Comparison of ENCODE assay signal across 24 cellular contexts in the genomic region with DNA sequence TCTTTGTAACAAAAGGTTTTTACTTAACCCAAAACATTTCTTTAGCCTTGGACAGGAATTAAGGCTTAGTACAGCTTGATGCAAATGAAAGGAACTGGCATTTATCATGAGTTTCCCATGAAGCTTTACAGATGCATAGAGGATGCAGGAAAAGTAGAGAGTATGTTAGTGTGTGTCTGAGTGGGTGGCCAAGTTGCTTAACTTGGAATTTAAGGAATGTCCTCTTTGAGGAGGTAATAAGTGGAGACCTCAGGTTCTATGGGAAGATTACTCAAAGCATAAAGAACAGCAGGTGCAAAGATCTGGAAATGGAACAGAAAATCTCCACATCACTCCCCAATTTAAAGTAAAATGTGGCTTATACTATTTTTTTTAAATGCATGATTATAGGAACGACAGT.
DNase-seq lines count a peak whose midpoint lies in the region; ATAC-seq, FAIRE-seq and TF ChIP-seq lines count a peak whose summit lies in the region.
"Had no signal": no experiment of that assay in that cellular context is flagged by ENCODE, and none has a peak within 500 bp of the region (broad histone marks: within the 10 kb centered on the region; RNA-seq: fewer than 3 reads in every experiment).

No MANE protein-coding gene starts in this region.

- H3K36me3 ChIP-seq in GM23338 (ENCODE audit: insufficient read depth) (no peaks in the 10 kb centered on the region), H1 (ENCODE audit: control insufficient read depth in 2 of 4, insufficient read depth in 4 of 4, low read length in 3 of 4) (no peaks in the 10 kb centered on the region), mesendoderm (ENCODE audit: control insufficient read depth, insufficient read depth, low read length) (no peaks in the 10 kb centered on the region)
- H3K36me3 ChIP-seq: BE2C; BLaER1 treated with 17β-estradiol and CSF1 and Interleukin-3, amounts not matched to agents 10 nM and 100 nM had no signal

- H2BK20ac ChIP-seq in H1 (ENCODE audit: low read length) = no peak overlapping the region

- H3K56ac ChIP-seq in H1 (replicated peaks; ENCODE audit: insufficient read length, low read depth, low read length) = no peak overlapping the region
- no peak overlapping the region for H3K56ac ChIP-seq in mesendoderm (ENCODE audit: low read length)

- H2AK5ac ChIP-seq in H1 (ENCODE audit: low read depth, low read length) (no peak overlapping the region), mesendoderm (ENCODE audit: low read length) (no peak overlapping the region)

- H3K79me1 ChIP-seq in H1 (ENCODE audit: low read depth, low read length) (no peaks in the 10 kb centered on the region), mesendoderm (ENCODE audit: low read length) (no peaks in the 10 kb centered on the region)

- H3K18ac ChIP-seq in H1 (ENCODE audit: extremely low read depth, low read length) (no peak overlapping the region), mesendoderm (ENCODE audit: low read length) (no peak overlapping the region)

- no peak overlapping the region for H3K4ac ChIP-seq in H1 (replicated peaks; ENCODE audit: insufficient read length, low read depth, low read length)
- H3K4ac ChIP-seq in mesendoderm (ENCODE audit: low read depth, low read length) = no peak overlapping the region

- no peaks in the 10 kb centered on the region for H3K9me2 ChIP-seq in GM23338 (ENCODE audit: insufficient read depth)

- H3K27ac Mint-ChIP-seq in GM23338 = no peak overlapping the region
- H3K27ac Mint-ChIP-seq: CD14-positive monocyte; CD4-positive, alpha-beta T cell; CD8-positive, alpha-beta memory T cell had no signal

- CTCF ChIA-PET in H1 (lab: Charles Lee; ENCODE audit: partially characterized antibody) = interaction anchor here (2.1 kb wide), 1 partner anchor 21 kb away, joined by 6 read pairs; no protein-coding TSS in a partner anchor

- no peaks in the 10 kb centered on the region for H3K9me3 Mint-ChIP-seq in GM23338

- H4K5ac ChIP-seq in H1 (ENCODE audit: insufficient read length, low read depth, low read length) (no peak overlapping the region), mesendoderm (ENCODE audit: low read length) (no peak overlapping the region)

- H3K23ac ChIP-seq in H1 (ENCODE audit: insufficient read length) (no peak overlapping the region), mesendoderm (ENCODE audit: low read length) (no peak overlapping the region)

- TF ChIP-seq CTCF in GM23338 (conservative IDR thresholded peaks at IDR 0.05; ENCODE audit: low read depth in 2 of 2) = no peak
- no peak for TF ChIP-seq CTCF in H1 (IDR thresholded peaks at IDR 0.05; ENCODE audit: control extremely low read depth in 1 of 3, insufficient read depth in 1 of 3, low read depth in 1 of 3, low read length in 3 of 3)

- no peak overlapping the region for H4K8ac ChIP-seq in H1 (ENCODE audit: extremely low read depth, insufficient read depth, low read length)
- H4K8ac ChIP-seq in mesendoderm (ENCODE audit: low read depth, low read length) = no peak overlapping the region

- TF ChIP-seq EP300 in H1 (IDR thresholded peaks at IDR 0.05; ENCODE audit: borderline replicate concordance in 1 of 2, low read depth in 2 of 2, low read length in 2 of 2) = no peak

- 100% methylated on average over 1 of the region's 1 CpG; no CpG with 5 or more reads in 1 of the 2 experiments for WGBS in H1 (ENCODE audit: extremely low coverage in 1 of 2, insufficient coverage in 1 of 2, insufficient read length in 1 of 2, insufficient replicate concordance in 2 of 2, low coverage in 1 of 2, low lambda C conversion rate in 2 of 2, missing lambda C conversion rate in 1 of 2), 2 experiments
- WGBS in mesendoderm (ENCODE audit: extremely low coverage, insufficient coverage, low lambda C conversion rate) = no CpG with 5 or more reads among the region's 1 CpG

- H3K27me3 ChIP-seq in GM23338 (ENCODE audit: insufficient read depth) (no peaks in the 10 kb centered on the region), H1 (replicated peaks in 1 of 4; ENCODE audit: control insufficient read depth in 3 of 4, extremely low read depth in 1 of 4, insufficient read depth in 3 of 4, low read length in 3 of 4) (no peaks in the 10 kb centered on the region), mesendoderm (ENCODE audit: insufficient read depth, low read length, poor library complexity) (no peaks in the 10 kb centered on the region)
- H3K27me3 ChIP-seq: BE2C; BLaER1 treated with 17β-estradiol and CSF1 and Interleukin-3, amounts not matched to agents 10 nM and 100 nM had no signal

- H3K9me3 ChIP-seq in H1 (ENCODE audit: insufficient read depth in 2 of 2, low read depth in 1 of 2, low read length in 1 of 2) = no peaks in the 10 kb centered on the region
- H3K9me3 ChIP-seq: BE2C; BLaER1 treated with 17β-estradiol and CSF1 and Interleukin-3, amounts not matched to agents 10 nM and 100 nM had no signal

- no peaks in the 10 kb centered on the region for H3K36me3 Mint-ChIP-seq in GM23338 (ENCODE audit: low read depth)
- H3K36me3 Mint-ChIP-seq: CD14-positive monocyte; CD8-positive, alpha-beta memory T cell had no signal

- peaks cover 11% of the 10 kb centered on the region; the same call in 2 of the 3 replicates for H3K4me1 Mint-ChIP-seq in GM23338
- H3K4me1 Mint-ChIP-seq: CD14-positive monocyte; CD8-positive, alpha-beta memory T cell had no signal

- H3K79me2 ChIP-seq in GM23338 (replicated peaks; ENCODE audit: insufficient read depth) (no peaks in the 10 kb centered on the region), H1 (ENCODE audit: control insufficient read depth in 1 of 2, insufficient read depth in 2 of 2, low read length in 2 of 2) (no peaks in the 10 kb centered on the region), mesendoderm (ENCODE audit: control insufficient read depth, insufficient read depth, low read length) (no peaks in the 10 kb centered on the region)

- H3F3A ChIP-seq in GM23338 (replicated peaks; ENCODE audit: low read depth) = no peaks in the 10 kb centered on the region

- H3K9ac ChIP-seq in H1 (replicated peaks in 1 of 4; ENCODE audit: extremely low read depth in 1 of 4, low read depth in 3 of 4, low read length in 3 of 4) = no peak overlapping the region
- H3K9ac ChIP-seq in mesendoderm (ENCODE audit: low read length) = no peak overlapping the region
- H3K9ac ChIP-seq: BLaER1 treated with 17β-estradiol and CSF1 and Interleukin-3, amounts not matched to agents 10 nM and 100 nM; GM23248 had no signal

- no peak for FAIRE-seq in H1 (lab: Jason Lieb, UNC)
- FAIRE-seq: A204.1, D721Med, GM12878, GM19239, H54 had no signal

- peaks cover 2% of the 10 kb centered on the region for H3K23me2 ChIP-seq in H1 (ENCODE audit: low read depth, low read length)

- POLR2A ChIA-PET in H1 (lab: Charles Lee; ENCODE audit: partially characterized antibody) = no interaction called here

- no peaks in the 10 kb centered on the region for H3K27me3 Mint-ChIP-seq in GM23338 (ENCODE audit: insufficient read depth, low read depth, poor library complexity)
- H3K27me3 Mint-ChIP-seq: CD4-positive, alpha-beta T cell; CD8-positive, alpha-beta memory T cell had no signal

- H3K27ac ChIP-seq in GM23338 (ENCODE audit: low read depth) (no peak overlapping the region), H1 (ENCODE audit: low read depth, low read length) (no peak overlapping the region), mesendoderm (ENCODE audit: low read depth, low read length) (no peak overlapping the region)
- H3K27ac ChIP-seq: 22Rv1; BLaER1 treated with 17β-estradiol and CSF1 and Interleukin-3, amounts not matched to agents 10 nM and 100 nM; GM23248 had no signal

- H2BK5ac ChIP-seq in H1 (ENCODE audit: low read depth, low read length) (no peak overlapping the region), mesendoderm (ENCODE audit: low read length) (no peak overlapping the region)

- H3K4me3 ChIP-seq in GM23338 = no peak overlapping the region
- no peak overlapping the region for H3K4me3 ChIP-seq in H1 (ENCODE audit: extremely low read depth in 1 of 4, insufficient read depth in 2 of 4, low read depth in 3 of 4, low read length in 4 of 4)
- no peak overlapping the region for H3K4me3 ChIP-seq in mesendoderm (ENCODE audit: low read length)
- H3K4me3 ChIP-seq: BLaER1 treated with 17β-estradiol and CSF1 and Interleukin-3, amounts not matched to agents 10 nM and 100 nM; GM12878; GM23248 had no signal

- no peak for TF ChIP-seq POLR2A in H1 (IDR thresholded peaks at IDR 0.05; ENCODE audit: control extremely low read depth in 1 of 2, low read depth in 2 of 2, low read length in 2 of 2)

- no peak overlapping the region for H2BK12ac ChIP-seq in H1 (ENCODE audit: low read depth, low read length)

- H2AFZ ChIP-seq in GM23338 (no peak overlapping the region), H1 (ENCODE audit: low read length) (no peak overlapping the region)
- H2AFZ ChIP-seq: GM23248 had no signal

- H4K91ac ChIP-seq in H1 (replicated peaks; ENCODE audit: insufficient read length, low read length) = no peak overlapping the region

- H4K20me1 ChIP-seq in GM23338 (replicated peaks; ENCODE audit: insufficient read depth) (no peaks in the 10 kb centered on the region), H1 (replicated peaks in 1 of 2; ENCODE audit: control insufficient read depth in 1 of 2, insufficient read depth in 2 of 2, low read length in 2 of 2) (no peaks in the 10 kb centered on the region)
- H4K20me1 ChIP-seq: BLaER1 treated with 17β-estradiol and CSF1 and Interleukin-3, amounts not matched to agents 10 nM and 100 nM had no signal

- no peak overlapping the region for H3K4me2 ChIP-seq in GM23338
- no peak overlapping the region for H3K4me2 ChIP-seq in H1 (ENCODE audit: insufficient read depth in 1 of 2, low read depth in 2 of 2, low read length in 2 of 2)
- no peak overlapping the region for H3K4me2 ChIP-seq in mesendoderm (ENCODE audit: low read length)
- H3K4me2 ChIP-seq: BLaER1 treated with 17β-estradiol and CSF1 and Interleukin-3, amounts not matched to agents 10 nM and 100 nM had no signal

- DNase-seq in GM23338 (ENCODE audit: low spot score) (peak; percentile 51), H1 (ENCODE audit: low read depth in 1 of 2, low spot score in 2 of 2) (no peak), mesendoderm (peak; percentile 10), HPDE6-E6E7 (ENCODE audit: extremely low spot score) (no peak), AG08395 (ENCODE audit: low spot score) (no peak), retina (no peak)
- DNase-seq: AML-193; BE2C; CD4-positive, alpha-beta T cell; CD8-positive, alpha-beta memory T cell; DMS 273 treated with DMSO at 0.1 percent for 48 hours; DMS79; EL; GDM1; GM23248; HCEC 1CT had no signal

- no peak for TF ChIP-seq RAD21 in H1 (IDR thresholded peaks at IDR 0.05 in 1 of 2, conservative IDR thresholded peaks at IDR 0.05 in 1 of 2; ENCODE audit: low read depth in 2 of 2, low read length in 2 of 2)

- ATAC-seq in GM23338 = peak; percentile 38; the same call in 1 of the 3 replicates
- ATAC-seq: GM12878 had no signal

- H3K14ac ChIP-seq in H1 (ENCODE audit: insufficient read length) = no peak overlapping the region

- no peak overlapping the region for H2BK120ac ChIP-seq in H1 (replicated peaks; ENCODE audit: low read depth, low read length)
- H2BK120ac ChIP-seq in mesendoderm (ENCODE audit: low read depth, low read length) = no peak overlapping the region

- H2BK15ac ChIP-seq in H1 (ENCODE audit: low read length) (no peak overlapping the region), mesendoderm (replicated peaks; ENCODE audit: low read depth) (no peak overlapping the region)

- H3K4me3 Mint-ChIP-seq in GM23338 = no peak overlapping the region
- H3K4me3 Mint-ChIP-seq: CD14-positive monocyte; CD4-positive, alpha-beta T cell; CD8-positive, alpha-beta memory T cell had no signal

- H3K4me1 ChIP-seq in GM23338 (ENCODE audit: insufficient read depth) (no peaks in the 10 kb centered on the region), H1 (replicated peaks in 1 of 4; ENCODE audit: control insufficient read depth in 3 of 4, insufficient read depth in 4 of 4, low read length in 3 of 4) (no peaks in the 10 kb centered on the region), mesendoderm (ENCODE audit: control insufficient read depth, low read depth, low read length) (no peaks in the 10 kb centered on the region)
- H3K4me1 ChIP-seq: BLaER1 treated with 17β-estradiol and CSF1 and Interleukin-3, amounts not matched to agents 10 nM and 100 nM had no signal

Comparison
In these comparisons a context has a peak if more than half of its experiments do, and no peak if none do; other contexts are left out.
1. DNase-seq: peak in GM23338 (single experiment) and mesendoderm (single experiment); none in H1 (0 of 2), HPDE6-E6E7 (single experiment), AG08395 (single experiment) and retina (single experiment).